ENCODE assay signal across 8 cellular contexts in the genomic region with DNA sequence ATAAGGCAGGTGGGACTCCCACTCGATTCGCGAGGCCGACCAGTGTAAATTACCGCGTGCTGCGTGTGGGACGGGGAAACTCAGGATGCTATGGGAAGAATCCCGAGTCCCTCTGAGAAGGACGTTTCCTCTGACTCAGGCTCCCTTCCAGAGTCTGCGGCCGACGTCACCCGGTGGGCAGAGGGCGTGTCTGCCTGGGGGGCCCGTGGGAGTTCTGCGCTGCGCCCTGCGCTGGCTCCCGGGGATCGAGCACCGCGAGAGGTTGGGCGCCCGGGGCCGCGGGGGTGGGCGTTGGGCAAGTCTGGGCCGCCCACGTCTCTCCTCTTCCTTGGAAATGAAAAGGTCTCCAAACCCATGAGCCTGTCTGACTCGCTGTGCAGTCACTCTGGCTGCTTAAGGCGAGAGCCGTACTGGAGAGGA. TPM values are rescaled to one million over a fixed set of nuclear protein-coding genes. Genes with fewer than 3 reads are reported as not detected.
DNase-seq lines count a peak whose midpoint lies in the region; ATAC-seq and TF ChIP-seq lines count a peak whose summit lies in the region.

No MANE protein-coding gene starts in this region.

- H3K36me3 Mint-ChIP-seq in activated B cell treated with CpG ODN at 0.5 μM for 24 hours (ENCODE audit: low read depth) = no peaks in the 10 kb centered on the region
- H3K36me3 Mint-ChIP-seq in mesothelial cell of epicardium = peaks cover 5% of the 10 kb centered on the region

- H3K27ac Mint-ChIP-seq in activated B cell treated with CpG ODN at 0.5 μM for 24 hours (no peak overlapping the region), mesothelial cell of epicardium (peak overlapping the region; percentile 98)

- H3K4me3 Mint-ChIP-seq in activated B cell treated with CpG ODN at 0.5 μM for 24 hours (peak overlapping the region; percentile 83), mesothelial cell of epicardium (peak overlapping the region; percentile 86)

- no peak for TF ChIP-seq CTCF in activated B cell treated with CpG ODN at 0.5 μM for 24 hours (IDR thresholded peaks at IDR 0.05)
- no peak for TF ChIP-seq CTCF in mesothelial cell of epicardium (IDR thresholded peaks at IDR 0.05; ENCODE audit: unreplicated experiment)

- ATAC-seq in activated B cell treated with CpG ODN at 0.5 μM for 24 hours (ENCODE audit: low read depth) = no peak
- ATAC-seq in GM21390 (IDR thresholded peaks at IDR 0.05; ENCODE audit: unreplicated experiment) = no peak
- ATAC-seq in GM21360 (IDR thresholded peaks at IDR 0.05; ENCODE audit: unreplicated experiment) = no peak

- H3K9me3 Mint-ChIP-seq in activated B cell treated with CpG ODN at 0.5 μM for 24 hours = no peaks in the 10 kb centered on the region
- H3K9me3 Mint-ChIP-seq in mesothelial cell of epicardium = peaks cover 12% of the 10 kb centered on the region

- intact Hi-C loops in activated B cell treated with CpG ODN at 0.5 μM for 24 hours (cut with micrococcal nuclease) = loop anchor here (5.0 kb wide), 3 partner anchors 90 to 555 kb away; a partner anchor contains a TSS

- H3K27me3 Mint-ChIP-seq in activated B cell treated with CpG ODN at 0.5 μM for 24 hours (peaks cover 38% of the 10 kb centered on the region), mesothelial cell of epicardium (ENCODE audit: low read depth) (no peaks in the 10 kb centered on the region)

- CTCF ChIA-PET in activated B cell treated with CpG ODN at 0.5 μM for 24 hours (lab: Charles Lee) = interaction anchor here (1.4 kb wide), 1 partner anchor 13 kb away, joined by 4 read pairs; no protein-coding TSS in a partner anchor

- peaks cover 13% of the 10 kb centered on the region for H3K4me1 Mint-ChIP-seq in activated B cell treated with CpG ODN at 0.5 μM for 24 hours
- peaks cover 23% of the 10 kb centered on the region for H3K4me1 Mint-ChIP-seq in mesothelial cell of epicardium

- peak; percentile 61 for DNase-seq in D341Med (ENCODE audit: low spot score)
- DNase-seq in HK-2 (ENCODE audit: unreplicated experiment) = peak; percentile 89
- DNase-seq in activated B cell treated with CpG ODN at 0.5 μM for 24 hours = peak; percentile 25
- DNase-seq in effector CD4-positive, alpha-beta T cell = peak; percentile 9
- DNase-seq in mesothelial cell of epicardium (ENCODE audit: low spot score in 2 of 2, unreplicated experiment in 2 of 2) = peak; percentile 58 to 81
- peak; percentile 40 to 57 for DNase-seq in stimulated activated CD8-positive, alpha-beta memory T cell treated with anti-CD3 and anti-CD28 coated beads, Interleukin-7, amount 100 ng/mL, for 4 hours (ENCODE audit: low read depth in 2 of 2)

- POLR2A ChIA-PET in activated B cell treated with CpG ODN at 0.5 μM for 24 hours (lab: Charles Lee) = no interaction called here

RNA-seq across cellular contexts. Expression of a gene that starts 0.5 kb away (rescaled TPM):
- total RNA-seq in activated B cell treated with CpG ODN at 0.5 μM for 24 hours (0.69 and 0.73 TPM in 2 replicates), mesothelial cell of epicardium (12.1 to 13.4 TPM (median 13.3 TPM) in 3 replicates)

RNA-seq across cellular contexts. Expression of a gene that starts 0.6 kb away (rescaled TPM):
- total RNA-seq in activated B cell treated with CpG ODN at 0.5 μM for 24 hours = not detected in 2 replicates
- 3.9 to 4.7 TPM (median 4.6 TPM) in 3 replicates for total RNA-seq in mesothelial cell of epicardium

Comparison
In these comparisons a context has a peak if more than half of its experiments do, and no peak if none do; other contexts are left out.
1. DNase-seq: peak in every context shown above with its lines; median percentile 89 in HK-2; 70 in mesothelial cell of epicardium; 61 in D341Med; 48 in stimulated activated CD8-positive, alpha-beta memory T cell treated with anti-CD3 and anti-CD28 coated beads, Interleukin-7, amount 100 ng/mL, for 4 hours; 25 in activated B cell treated with CpG ODN at 0.5 μM for 24 hours; 9 in effector CD4-positive, alpha-beta T cell.